In genomic region chr2:46798041-46798440, GRCh38 we compare ENCODE assay signal across 15 cellular contexts.
"Had no signal": no experiment of that assay in that cellular context is flagged by ENCODE, and none has a peak within 500 bp of the region (broad histone marks: within the 10 kb centered on the region; RNA-seq: fewer than 3 reads in every experiment).

No MANE protein-coding gene starts in this region.

- H3K4me3 ChIP-seq: heart left ventricle, left ventricle myocardium inferior, skin epidermis, thyroid gland had no signal

- DNase-seq: activated CD8-positive, alpha-beta memory T cell treated with anti-CD3 and anti-CD28 coated beads, Interleukin-2, amount 10 ng/mL, durations not matched to agents 7 days and 5 days; activated effector memory CD4-positive, alpha-beta T cell treated with Interleukin-2 at 50 U/mL for 16 hours; activated T-cell treated with anti-CD3 and anti-CD28 coated beads, Interleukin-2, amount 50 U/mL, for 24 hours; anterior cingulate cortex; dermis blood vessel endothelial cell; erythroblast; heart left ventricle; islet precursor cell; left ventricle myocardium inferior; mesendoderm; nephron progenitor cell; retina; T-helper 2 cell; thyroid gland had no signal

- ATAC-seq: activated CD8-positive, alpha-beta memory T cell treated with anti-CD3 and anti-CD28 coated beads, Interleukin-2, amount 10 ng/mL, durations not matched to agents 7 days and 5 days; heart left ventricle had no signal

- H3K9me3 ChIP-seq: thyroid gland had no signal

- H3K36me3 ChIP-seq: heart left ventricle, left ventricle myocardium inferior, thyroid gland had no signal

- H3K27me3 ChIP-seq: heart left ventricle, thyroid gland had no signal

- H3K27ac ChIP-seq: heart left ventricle, left ventricle myocardium inferior, thyroid gland had no signal
